22 cellular contexts compared by ENCODE assay signal in the genomic region with DNA sequence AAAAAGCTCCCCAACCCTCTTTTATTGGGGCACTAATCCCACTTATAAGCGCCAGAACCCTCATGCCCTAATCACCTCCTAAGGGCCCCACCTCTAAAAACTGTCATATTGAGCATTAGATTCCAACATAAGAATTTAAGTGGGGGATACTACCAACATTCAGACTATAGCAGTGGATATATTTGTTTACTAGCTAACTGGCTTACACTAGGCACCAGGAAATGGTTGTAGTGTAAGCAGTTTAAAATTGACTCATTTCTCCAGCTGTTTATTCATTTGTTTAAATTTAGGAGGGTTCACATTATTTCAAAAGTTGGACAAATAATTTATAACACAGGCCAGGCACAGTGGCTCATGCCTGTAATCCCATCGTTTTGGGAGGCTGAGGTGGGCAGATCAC.
"Had no signal": no experiment of that assay in that cellular context is flagged by ENCODE, and none has a peak within 500 bp of the region (broad histone marks: within the 10 kb centered on the region; RNA-seq: fewer than 3 reads in every experiment).

No MANE protein-coding gene starts in this region.

- DNase-seq: activated gamma-delta T cell treated with Interleukin-2 at 50 U/mL for 16 hours; foreskin melanocyte; heart right ventricle; midbrain; naive thymus-derived CD4-positive, alpha-beta T cell; pancreas; retina; sigmoid colon; small intestine; stimulated activated CD4-positive, alpha-beta T cell treated with anti-CD3 and anti-CD28 coated beads, Interleukin-1b, Interleukin-23, amount 100 ng/mL, for 48 hours; stimulated activated CD4-positive, alpha-beta T cell treated with anti-CD3 and anti-CD28 coated beads, Interleukin-4, amount 100 ng/mL, for 4 hours; stimulated activated CD8-positive, alpha-beta memory T cell treated with anti-CD3 and anti-CD28 coated beads, Interleukin-4, amount 100 ng/mL, for 48 hours; stimulated activated naive B cell treated with anti-CD40 and anti-IgM and Interleukin-4, amounts not matched to agents 10 μg/mL and 1 μg/mL and 100 μg/mL, for 72 hours; stomach; T-helper 9 cell; thyroid gland; upper lobe of left lung had no signal

- H3K27ac Mint-ChIP-seq: dendritic cell treated with granulocyte-macrophage colony-stimulating factor and Interleukin-4, amounts not matched to agents 40 ng/mL and 50 ng/mL, for 4 days; stimulated activated naive B cell treated with anti-CD40 and anti-IgM and Interleukin-4, amounts not matched to agents 10 μg/mL and 1 μg/mL and 100 μg/mL, for 72 hours had no signal

- H3K4me3 Mint-ChIP-seq: central memory CD8-positive, alpha-beta T cell; dendritic cell treated with granulocyte-macrophage colony-stimulating factor and Interleukin-4, amounts not matched to agents 40 ng/mL and 50 ng/mL, for 4 days; naive thymus-derived CD4-positive, alpha-beta T cell; stimulated activated naive B cell treated with anti-CD40 and anti-IgM and Interleukin-4, amounts not matched to agents 10 μg/mL and 1 μg/mL and 100 μg/mL, for 72 hours had no signal

- H3K4me1 Mint-ChIP-seq: stimulated activated naive B cell treated with anti-CD40 and anti-IgM and Interleukin-4, amounts not matched to agents 10 μg/mL and 1 μg/mL and 100 μg/mL, for 72 hours had no signal

- ATAC-seq: activated CD4-positive, CD25-positive, alpha-beta regulatory T cell treated with anti-CD3 and anti-CD28 coated beads, Interleukin-2, amount 50 U/mL, for 24 hours; activated naive CD4-positive, alpha-beta T cell treated with anti-CD3 and anti-CD28 coated beads, Interleukin-2, amount 50 U/mL, for 72 hours; heart right ventricle; naive thymus-derived CD4-positive, alpha-beta T cell; pancreas; SK-N-SH treated with all-trans-retinoic acid at 6 μM for 48 hours; stimulated activated naive B cell treated with anti-CD40 and anti-IgM and Interleukin-4, amounts not matched to agents 10 μg/mL and 1 μg/mL and 100 μg/mL, for 72 hours had no signal

- H3K27me3 Mint-ChIP-seq: central memory CD8-positive, alpha-beta T cell; dendritic cell treated with granulocyte-macrophage colony-stimulating factor and Interleukin-4, amounts not matched to agents 40 ng/mL and 50 ng/mL, for 4 days; naive thymus-derived CD4-positive, alpha-beta T cell; stimulated activated naive B cell treated with anti-CD40 and anti-IgM and Interleukin-4, amounts not matched to agents 10 μg/mL and 1 μg/mL and 100 μg/mL, for 72 hours had no signal

- H3K9me3 Mint-ChIP-seq: activated naive CD4-positive, alpha-beta T cell treated with anti-CD3 and anti-CD28 coated beads, Interleukin-2, amount 50 U/mL, for 72 hours; central memory CD8-positive, alpha-beta T cell; dendritic cell treated with granulocyte-macrophage colony-stimulating factor and Interleukin-4, amounts not matched to agents 40 ng/mL and 50 ng/mL, for 4 days; naive thymus-derived CD4-positive, alpha-beta T cell; stimulated activated naive B cell treated with anti-CD40 and anti-IgM and Interleukin-4, amounts not matched to agents 10 μg/mL and 1 μg/mL and 100 μg/mL, for 72 hours had no signal
